In genomic region chr20:16028923-16029322, GRCh38 we compare ENCODE assay signal across 19 cellular contexts.
A peak's percentile ranks its signal among the peaks of the same experiment; 100 is the strongest.
DNase-seq lines count a peak whose midpoint lies in the region; ATAC-seq, FAIRE-seq and TF ChIP-seq lines count a peak whose summit lies in the region.
"Had no signal": no experiment of that assay in that cellular context is flagged by ENCODE, and none has a peak within 500 bp of the region (broad histone marks: within the 10 kb centered on the region; RNA-seq: fewer than 3 reads in every experiment).

No MANE protein-coding gene starts in this region.

- no peak for TF ChIP-seq EP300 in esophagus muscularis mucosa (IDR thresholded peaks at IDR 0.05)

- peak overlapping the region; percentile 46 for H3K4me3 Mint-ChIP-seq in activated B cell treated with CpG ODN at 0.5 μM for 24 hours
- H3K4me3 Mint-ChIP-seq in effector memory CD8-positive, alpha-beta T cell, result no peak overlapping the region
- H3K4me3 Mint-ChIP-seq: activated T-cell treated with anti-CD3 and anti-CD28 coated beads, Interleukin-2, amount 50 U/mL, for 72 hours; natural killer cell treated with Interleukin-12 subunit alpha and Interleukin-12 subunit beta and Interleukin-15 and Interleukin-18, amount 100 ng/mL, for 72 hours; T-helper 2 cell treated with Interferon-gamma antibody and Interleukin-4, amounts not matched to agents 5 μg/mL and 100 μg/mL, for 36 hours had no signal

- no peak overlapping the region for H3K4me3 ChIP-seq in esophagus muscularis mucosa
- H3K4me3 ChIP-seq: uterus had no signal

- H3K9me3 Mint-ChIP-seq in activated B cell treated with CpG ODN at 0.5 μM for 24 hours, result peaks cover 12% of the 10 kb centered on the region
- peaks cover 4 to 14% of the 10 kb centered on the region in 2 donors for H3K9me3 Mint-ChIP-seq in effector memory CD8-positive, alpha-beta T cell
- H3K9me3 Mint-ChIP-seq: natural killer cell treated with Interleukin-12 subunit alpha and Interleukin-12 subunit beta and Interleukin-15 and Interleukin-18, amount 100 ng/mL, for 72 hours had no signal

- H3K36me3 Mint-ChIP-seq in activated B cell treated with CpG ODN at 0.5 μM for 24 hours (ENCODE audit: low read depth), result peaks cover 24% of the 10 kb centered on the region
- no peaks in the 10 kb centered on the region for H3K36me3 Mint-ChIP-seq in effector memory CD8-positive, alpha-beta T cell (ENCODE audit: insufficient read depth)
- H3K36me3 Mint-ChIP-seq: natural killer cell treated with Interleukin-12 subunit alpha and Interleukin-12 subunit beta and Interleukin-15 and Interleukin-18, amount 100 ng/mL, for 72 hours had no signal

- H3K9me3 ChIP-seq in esophagus muscularis mucosa, result no peaks in the 10 kb centered on the region
- H3K9me3 ChIP-seq: uterus had no signal

- CTCF ChIA-PET in activated B cell treated with CpG ODN at 0.5 μM for 24 hours (lab: Charles Lee), result no interaction called here

- no peak for DNase-seq in GM18507 (ENCODE audit: extremely low spot score, insufficient read length, low read depth)
- DNase-seq in activated B cell treated with CpG ODN at 0.5 μM for 24 hours, result no peak
- DNase-seq in superior temporal gyrus (ENCODE audit: extremely low spot score), result no peak
- DNase-seq in effector memory CD8-positive, alpha-beta T cell, result no peak
- no peak for DNase-seq in NOMO-1 treated with dmso at 0.1 percent for 144 hours (lab: John Stamatoyannopoulos, UW; ENCODE audit: unreplicated experiment)
- DNase-seq in esophagus muscularis mucosa (ENCODE audit: extremely low spot score), result no peak
- DNase-seq: activated T-cell treated with anti-CD3 and anti-CD28 coated beads, Interleukin-2, amount 50 U/mL, for 72 hours; hypothalamus; KBM-7; kidney glomerular epithelial cell; mesenchymal stem cell; NCI-H1105; NCI-H2107; uterus had no signal

- H3K27ac Mint-ChIP-seq in activated B cell treated with CpG ODN at 0.5 μM for 24 hours, result peak overlapping the region; percentile 72
- no peak overlapping the region for H3K27ac Mint-ChIP-seq in effector memory CD8-positive, alpha-beta T cell
- H3K27ac Mint-ChIP-seq: activated T-cell treated with anti-CD3 and anti-CD28 coated beads, Interleukin-2, amount 50 U/mL, for 72 hours; natural killer cell treated with Interleukin-12 subunit alpha and Interleukin-12 subunit beta and Interleukin-15 and Interleukin-18, amount 100 ng/mL, for 72 hours; T-helper 2 cell treated with Interferon-gamma antibody and Interleukin-4, amounts not matched to agents 5 μg/mL and 100 μg/mL, for 36 hours had no signal

- H3K27ac ChIP-seq in esophagus muscularis mucosa (replicated peaks in 1 of 4), result no peak overlapping the region
- H3K27ac ChIP-seq: uterus had no signal

- H3K36me3 ChIP-seq in esophagus muscularis mucosa, result no peaks in the 10 kb centered on the region
- H3K36me3 ChIP-seq: uterus had no signal

- FAIRE-seq in GM18507 (lab: Jason Lieb, UNC), result peak; percentile 21
- FAIRE-seq: endothelial cell of umbilical vein had no signal

- ATAC-seq in GM21390 (IDR thresholded peaks at IDR 0.05; ENCODE audit: unreplicated experiment), result peak; percentile 77
- peak; percentile 63 for ATAC-seq in HG03139 (IDR thresholded peaks at IDR 0.05; ENCODE audit: unreplicated experiment)
- peak; percentile 88 for ATAC-seq in activated B cell treated with CpG ODN at 0.5 μM for 24 hours (ENCODE audit: low read depth)
- no peak for ATAC-seq in effector memory CD8-positive, alpha-beta T cell (replicated peaks)
- ATAC-seq: activated T-cell treated with anti-CD3 and anti-CD28 coated beads, Interleukin-2, amount 50 U/mL, for 72 hours; natural killer cell treated with Interleukin-12 subunit alpha and Interleukin-12 subunit beta and Interleukin-15 and Interleukin-18, amount 100 ng/mL, for 72 hours had no signal

- POLR2A ChIA-PET in activated B cell treated with CpG ODN at 0.5 μM for 24 hours (lab: Charles Lee), result interaction anchor here (0.6 kb wide), 1 partner anchor 68 kb away, joined by 5 read pairs; no protein-coding TSS in a partner anchor

- 90% methylated on average over 6 of the region's 6 CpGs for WGBS in esophagus muscularis mucosa

- H3K27me3 Mint-ChIP-seq in activated B cell treated with CpG ODN at 0.5 μM for 24 hours, result no peaks in the 10 kb centered on the region
- H3K27me3 Mint-ChIP-seq in effector memory CD8-positive, alpha-beta T cell, result no peaks in the 10 kb centered on the region

- peaks cover 68% of the 10 kb centered on the region for H3K4me1 Mint-ChIP-seq in activated B cell treated with CpG ODN at 0.5 μM for 24 hours
- H3K4me1 Mint-ChIP-seq in effector memory CD8-positive, alpha-beta T cell (ENCODE audit: low read depth in 2 of 2), result no peaks in the 10 kb centered on the region

- no peaks in the 10 kb centered on the region for H3K4me1 ChIP-seq in esophagus muscularis mucosa
- H3K4me1 ChIP-seq: uterus had no signal

- intact Hi-C loops in activated B cell treated with CpG ODN at 0.5 μM for 24 hours (cut with micrococcal nuclease) (loop anchor here (1.0 kb wide), 1 partner anchor 11 kb away; no protein-coding TSS in a partner anchor), esophagus muscularis mucosa (cut with DNase I) (no loop called here)

- no peak for TF ChIP-seq CTCF in activated B cell treated with CpG ODN at 0.5 μM for 24 hours (IDR thresholded peaks at IDR 0.05)
- TF ChIP-seq CTCF in esophagus muscularis mucosa (IDR thresholded peaks at IDR 0.05), result no peak

- no peak for TF ChIP-seq POLR2A in esophagus muscularis mucosa (IDR thresholded peaks at IDR 0.05; ENCODE audit: low read depth)

- no peaks in the 10 kb centered on the region for H3K27me3 ChIP-seq in esophagus muscularis mucosa
- H3K27me3 ChIP-seq: uterus had no signal
